Comparison of ENCODE assay signal across 3 cellular contexts in genomic region chr14:24430682-24431568, GRCh38.
TF ChIP-seq lines count a peak whose summit lies in the region.

No MANE protein-coding gene starts in this region.

TF ChIP-seq in GM23338, 12 proteins besides CTCF, POLR2A, EP300 and RAD21 (continues in another document):
- no peak for TF ChIP-seq REST (IDR thresholded peaks at IDR 0.05; ENCODE audit: unreplicated experiment)
- no peak for TF ChIP-seq EZH2 (IDR thresholded peaks at IDR 0.05; ENCODE audit: low read depth, unreplicated experiment)
- no peak for TF ChIP-seq ETS1 (IDR thresholded peaks at IDR 0.05)
- TF ChIP-seq CREB1 (CRISPR knock-in tag; IDR thresholded peaks at IDR 0.05; ENCODE audit: low read depth) = no peak
- no peak for TF ChIP-seq ZNF114 (CRISPR knock-in tag; IDR thresholded peaks at IDR 0.05)

TF ChIP-seq in SK-N-SH, 30 proteins besides CTCF, POLR2A, EP300 and RAD21:
- TF ChIP-seq FOXM1 (IDR thresholded peaks at IDR 0.05; ENCODE audit: low read depth) (no peak), EZH2phosphoT487 (IDR thresholded peaks at IDR 0.05; ENCODE audit: borderline replicate concordance, low read depth) (no peak), TCF12 (IDR thresholded peaks at IDR 0.05) (no peak), PBX3 (IDR thresholded peaks at IDR 0.05) (no peak), MXI1 (IDR thresholded peaks at IDR 0.05; ENCODE audit: low read depth, low read length) (no peak), NFIC (IDR thresholded peaks at IDR 0.05; ENCODE audit: borderline replicate concordance) (no peak), REST (IDR thresholded peaks at IDR 0.05; ENCODE audit: low read depth, low read length) (no peak), JUND (IDR thresholded peaks at IDR 0.05) (no peak), CHD2 (IDR thresholded peaks at IDR 0.05; ENCODE audit: low read length, partially characterized antibody) (no peak), ELF1 (IDR thresholded peaks at IDR 0.05) (no peak), NRF1 (IDR thresholded peaks at IDR 0.05; ENCODE audit: low read depth, low read length) (no peak), GATA2 (CRISPR knock-in tag; IDR thresholded peaks at IDR 0.05) (no peak), GABPA (IDR thresholded peaks at IDR 0.05; ENCODE audit: low read depth) (no peak), USF1 (IDR thresholded peaks at IDR 0.05; ENCODE audit: borderline replicate concordance, low read depth) (no peak), FOXJ3 (CRISPR knock-in tag; IDR thresholded peaks at IDR 0.05) (no peak), RXRA (IDR thresholded peaks at IDR 0.05; ENCODE audit: borderline replicate concordance, low read depth) (no peak), IRF3 (IDR thresholded peaks at IDR 0.05; ENCODE audit: low read depth, low read length) (no peak), RCOR1 (IDR thresholded peaks at IDR 0.05; ENCODE audit: low read length) (no peak), MAX (IDR thresholded peaks at IDR 0.05; ENCODE audit: low read depth) (no peak), TAF1 (IDR thresholded peaks at IDR 0.05; ENCODE audit: borderline replicate concordance, low read depth, low read length) (no peak)
TF ChIP-seq in SK-N-SH: peak in this region for 0.

TF ChIP-seq in GM12878, 131 proteins besides CTCF, POLR2A, EP300 and RAD21 (continues in another document):
- TF ChIP-seq BACH1 (IDR thresholded peaks at IDR 0.05; ENCODE audit: borderline replicate concordance) (no peak), BCLAF1 (IDR thresholded peaks at IDR 0.05) (no peak), PML (IDR thresholded peaks at IDR 0.05; ENCODE audit: low read length) (no peak), CBX3 (IDR thresholded peaks at IDR 0.05; ENCODE audit: borderline replicate concordance, low read depth) (no peak), GABPA (IDR thresholded peaks at IDR 0.05; ENCODE audit: low read depth) (no peak), ZBTB33 (IDR thresholded peaks at IDR 0.05) (no peak), TCF12 (IDR thresholded peaks at IDR 0.05; ENCODE audit: low read depth, low read length) (0 out of 2 replicates have a peak, but pooled peaks have one; percentile 4), CHD4 (IDR thresholded peaks at IDR 0.05) (no peak), SMC3 (IDR thresholded peaks at IDR 0.05; ENCODE audit: borderline replicate concordance, low read length) (no peak), MXI1 (IDR thresholded peaks at IDR 0.05; ENCODE audit: low read depth, low read length) (peak; percentile 20; the same call in 1 of the 2 replicates), HDAC6 (IDR thresholded peaks at IDR 0.05; ENCODE audit: unreplicated experiment) (no peak), FOXM1 (IDR thresholded peaks at IDR 0.05; ENCODE audit: low read depth, low read length) (no peak), STAT1 (conservative IDR thresholded peaks at IDR 0.05) (no peak; the same call in 1 of the 2 replicates), MAX (IDR thresholded peaks at IDR 0.05; ENCODE audit: low read depth, low read length) (no peak), PAX5 (IDR thresholded peaks at IDR 0.05; ENCODE audit: borderline replicate concordance, low read depth, low read length) (no peak), SIX5 (IDR thresholded peaks at IDR 0.05; ENCODE audit: low read depth, low read length, severe bottlenecking) (no peak), CHD1 (IDR thresholded peaks at IDR 0.05; ENCODE audit: low read depth, low read length) (no peak), STAT3 (IDR thresholded peaks at IDR 0.05; ENCODE audit: low read depth, low read length) (no peak), NRF1 (conservative IDR thresholded peaks at IDR 0.05; ENCODE audit: low read depth, low read length) (no peak), EED (IDR thresholded peaks at IDR 0.05; ENCODE audit: low read depth) (no peak; the same call in 1 of the 2 replicates), ELK1 (IDR thresholded peaks at IDR 0.05; ENCODE audit: low read depth, low read length) (no peak), E2F4 (IDR thresholded peaks at IDR 0.05; ENCODE audit: low read depth, low read length) (no peak), BRCA1 (IDR thresholded peaks at IDR 0.05; ENCODE audit: low read depth, low read length) (no peak), MLLT1 (IDR thresholded peaks at IDR 0.05) (peak; percentile 69; the same call in 1 of the 2 replicates), HCFC1 (IDR thresholded peaks at IDR 0.05; ENCODE audit: low read length) (no peak), USF1 (IDR thresholded peaks at IDR 0.05; ENCODE audit: borderline replicate concordance, extremely low read length, insufficient read depth, low read depth, low read length) (no peak), FOXK2 (IDR thresholded peaks at IDR 0.05) (no peak), JUNB (IDR thresholded peaks at IDR 0.05) (no peak), RUNX3 (IDR thresholded peaks at IDR 0.05; ENCODE audit: low read length) (no peak), CBX5 (IDR thresholded peaks at IDR 0.05; ENCODE audit: low read depth) (no peak), RELB (IDR thresholded peaks at IDR 0.05; ENCODE audit: low read depth) (peak; percentile 55), NFXL1 (IDR thresholded peaks at IDR 0.05; ENCODE audit: borderline replicate concordance) (no peak), BCL11A (IDR thresholded peaks at IDR 0.05; ENCODE audit: low read depth, low read length) (no peak), NR2C1 (IDR thresholded peaks at IDR 0.05) (no peak), ZSCAN29 (IDR thresholded peaks at IDR 0.05) (no peak), SUPT20H (IDR thresholded peaks at IDR 0.05; ENCODE audit: borderline replicate concordance, control insufficient read depth, low read depth, low read length) (no peak), KAT2A (conservative IDR thresholded peaks at IDR 0.05; ENCODE audit: control insufficient read depth, low read depth, low read length) (no peak), ATF3 (IDR thresholded peaks at IDR 0.05; ENCODE audit: borderline replicate concordance, extremely low read depth, low read depth, low read length) (no peak), NBN (IDR thresholded peaks at IDR 0.05) (peak; percentile 58; the same call in 1 of the 2 replicates), PBX3 (IDR thresholded peaks at IDR 0.05; ENCODE audit: insufficient replicate concordance, low read depth, low read length) (no peak), SP1 (IDR thresholded peaks at IDR 0.05; ENCODE audit: low read depth, low read length) (no peak), YBX1 (IDR thresholded peaks at IDR 0.05) (no peak), ATF7 (IDR thresholded peaks at IDR 0.05; ENCODE audit: low read depth) (no peak), MEF2A (IDR thresholded peaks at IDR 0.05; ENCODE audit: insufficient read depth, low read depth, low read length) (no peak), FOS (IDR thresholded peaks at IDR 0.05; ENCODE audit: borderline replicate concordance, extremely low read depth, insufficient read length) (no peak), ZNF207 (IDR thresholded peaks at IDR 0.05; ENCODE audit: borderline replicate concordance) (no peak), BHLHE40 (IDR thresholded peaks at IDR 0.05; ENCODE audit: borderline replicate concordance in 1 of 2, low read depth in 2 of 2, low read length in 1 of 2) (no peak), BMI1 (IDR thresholded peaks at IDR 0.05; ENCODE audit: borderline replicate concordance) (no peak), TBL1XR1 (IDR thresholded peaks at IDR 0.05; ENCODE audit: low read depth, low read length) (no peak), ZNF274 (IDR thresholded peaks at IDR 0.05; ENCODE audit: insufficient read depth, insufficient read length) (no peak), HDGF (IDR thresholded peaks at IDR 0.05) (0 out of 2 replicates have a peak, but pooled peaks have one; percentile 62), NR2F1 (conservative IDR thresholded peaks at IDR 0.05) (no peak)
